13 cellular contexts compared by ENCODE assay signal in genomic region chr7:84058311-84059076, GRCh38.
DNase-seq lines count a peak whose midpoint lies in the region; ATAC-seq and TF ChIP-seq lines count a peak whose summit lies in the region.
"Had no signal": no experiment of that assay in that cellular context is flagged by ENCODE, and none has a peak within 500 bp of the region (broad histone marks: within the 10 kb centered on the region; RNA-seq: fewer than 3 reads in every experiment).

No MANE protein-coding gene starts in this region.

- peak overlapping the region; percentile 72 for H2AFZ ChIP-seq in Loucy (ENCODE audit: low read length)

- peak overlapping the region; percentile 96 for H3K27ac Mint-ChIP-seq in mesothelial cell of epicardium
- H3K27ac Mint-ChIP-seq: CD4-positive, CD25-positive, alpha-beta regulatory T cell; stimulated activated naive CD8-positive, alpha-beta T cell treated with anti-CD3 and anti-CD28 coated beads, Interleukin-15, amount 100 ng/mL, for 72 hours had no signal

- no peak for TF ChIP-seq POLR2A in lower leg skin (IDR thresholded peaks at IDR 0.05)

- 71 to 74% methylated on average over 6 of the region's 6 CpGs for WGBS in lower leg skin, 2 donors

- no peaks in the 10 kb centered on the region for H3K9me2 ChIP-seq in Loucy (replicated peaks; ENCODE audit: low read depth, low read length)

- no peaks in the 10 kb centered on the region for H3K27me3 Mint-ChIP-seq in mesothelial cell of epicardium (ENCODE audit: low read depth)
- H3K27me3 Mint-ChIP-seq: CD4-positive, CD25-positive, alpha-beta regulatory T cell; stimulated activated naive CD8-positive, alpha-beta T cell treated with anti-CD3 and anti-CD28 coated beads, Interleukin-15, amount 100 ng/mL, for 72 hours had no signal

- peaks cover 13% of the 10 kb centered on the region for H3K4me1 ChIP-seq in Loucy (ENCODE audit: insufficient read depth, low read length, poor library complexity, severe bottlenecking)

- no peaks in the 10 kb centered on the region for H3K27me3 ChIP-seq in Loucy (ENCODE audit: insufficient read depth, low read length, poor library complexity, severe bottlenecking)

- ATAC-seq in HG03342 (IDR thresholded peaks at IDR 0.05; ENCODE audit: unreplicated experiment) = no peak
- ATAC-seq: stimulated activated naive CD8-positive, alpha-beta T cell treated with anti-CD3 and anti-CD28 coated beads, Interleukin-15, amount 100 ng/mL, for 72 hours had no signal

- H3K4me2 ChIP-seq in Loucy (ENCODE audit: low read depth, low read length, poor library complexity, severe bottlenecking) = no peak overlapping the region

- no peaks in the 10 kb centered on the region for H3K79me2 ChIP-seq in Loucy (ENCODE audit: insufficient read depth, low read length)

- no peaks in the 10 kb centered on the region for H4K20me1 ChIP-seq in Loucy (ENCODE audit: insufficient read depth, low read length, poor library complexity, severe bottlenecking)

- no peaks in the 10 kb centered on the region for H3K9me3 Mint-ChIP-seq in mesothelial cell of epicardium
- H3K9me3 Mint-ChIP-seq: stimulated activated naive CD8-positive, alpha-beta T cell treated with anti-CD3 and anti-CD28 coated beads, Interleukin-15, amount 100 ng/mL, for 72 hours had no signal

- no peak for TF ChIP-seq CTCF in Loucy (conservative IDR thresholded peaks at IDR 0.05; ENCODE audit: low read length)
- TF ChIP-seq CTCF in choroid plexus epithelial cell (conservative IDR thresholded peaks at IDR 0.05; ENCODE audit: low read depth, low read length) = no peak
- TF ChIP-seq CTCF in mesothelial cell of epicardium (IDR thresholded peaks at IDR 0.05; ENCODE audit: unreplicated experiment) = no peak
- TF ChIP-seq CTCF in lower leg skin (IDR thresholded peaks at IDR 0.05) = no peak

- H3F3A ChIP-seq in Loucy (ENCODE audit: low read depth) = no peaks in the 10 kb centered on the region

- no peak overlapping the region for H3K4me3 Mint-ChIP-seq in mesothelial cell of epicardium
- H3K4me3 Mint-ChIP-seq: CD4-positive, CD25-positive, alpha-beta regulatory T cell; stimulated activated naive CD8-positive, alpha-beta T cell treated with anti-CD3 and anti-CD28 coated beads, Interleukin-15, amount 100 ng/mL, for 72 hours had no signal

- no peaks in the 10 kb centered on the region for H3K9me3 ChIP-seq in Loucy (ENCODE audit: insufficient read depth, low read depth, low read length)

- H3K4me3 ChIP-seq in Loucy (ENCODE audit: low read length, poor library complexity, severe bottlenecking) (no peak overlapping the region), choroid plexus epithelial cell (ENCODE audit: low read depth, low read length) (no peak overlapping the region), lower leg skin (ENCODE audit: low read depth, poor library complexity, severe bottlenecking) (no peak overlapping the region)

- H3K36me3 Mint-ChIP-seq in mesothelial cell of epicardium = peaks cover 11% of the 10 kb centered on the region
- H3K36me3 Mint-ChIP-seq: CD4-positive, CD25-positive, alpha-beta regulatory T cell had no signal

- no peaks in the 10 kb centered on the region for H3K36me3 ChIP-seq in Loucy (ENCODE audit: insufficient read depth, low read length)

- intact Hi-C loops in lower leg skin (cut with DNase I; ENCODE audit: low total_unique reads) = no loop called here

- peaks cover 40% of the 10 kb centered on the region for H3K4me1 Mint-ChIP-seq in mesothelial cell of epicardium

- H3K9ac ChIP-seq in Loucy (ENCODE audit: low read depth, low read length, poor library complexity, severe bottlenecking) = no peak overlapping the region

- DNase-seq in EL = peak; percentile 66
- DNase-seq in choroid plexus epithelial cell (ENCODE audit: low read depth) = peak; percentile 82
- DNase-seq in mesothelial cell of epicardium (ENCODE audit: low spot score in 2 of 2, unreplicated experiment in 2 of 2) = no peak
- no peak for DNase-seq in activated CD4-positive, alpha-beta T cell treated with anti-CD3 and anti-CD28 coated beads for 4 hours
- DNase-seq in lower leg skin (ENCODE audit: low spot score in 2 of 2) = no peak
- no peak for DNase-seq in GDM1 (lab: John Stamatoyannopoulos, UW)
- DNase-seq: activated CD4-positive, alpha-beta T cell treated with anti-CD3 and anti-CD28 coated beads, Interleukin-2, amount 50 U/mL, for 4 hours; activated effector memory CD4-positive, alpha-beta T cell treated with Interleukin-2 at 50 U/mL for 16 hours; CD4-positive, CD25-positive, alpha-beta regulatory T cell; stimulated activated naive CD8-positive, alpha-beta T cell treated with anti-CD3 and anti-CD28 coated beads, Interleukin-15, amount 100 ng/mL, for 72 hours; T-helper 2 cell had no signal

Comparison
In these comparisons a context has a peak if more than half of its experiments do, and no peak if none do; other contexts are left out.
1. DNase-seq: peak in EL (single experiment) and choroid plexus epithelial cell (single experiment); none in mesothelial cell of epicardium (0 of 2), activated CD4-positive, alpha-beta T cell treated with anti-CD3 and anti-CD28 coated beads for 4 hours (0 of 2), lower leg skin (0 of 2) and GDM1 (single experiment).